ENCODE assay signal across 8 cellular contexts in the genomic region with DNA sequence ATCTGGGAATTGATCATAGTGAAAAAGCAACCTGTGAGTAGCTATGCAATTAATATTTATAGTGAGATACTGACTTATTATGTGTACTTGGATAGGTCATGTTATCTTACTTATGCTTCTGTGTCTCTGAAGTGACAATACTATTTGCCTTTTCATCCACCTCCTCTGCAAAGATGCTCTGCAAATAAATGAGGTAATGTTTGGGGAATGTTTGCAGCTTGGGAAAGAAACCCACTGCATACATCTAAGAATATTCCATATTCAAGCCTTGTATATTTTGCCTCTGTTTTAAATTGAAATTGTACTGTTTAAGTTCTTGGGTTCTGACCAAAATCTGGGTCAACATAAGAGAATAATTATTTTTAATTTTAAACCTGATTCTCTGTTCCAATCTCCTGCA.
DNase-seq lines count a peak whose midpoint lies in the region; ATAC-seq, FAIRE-seq and TF ChIP-seq lines count a peak whose summit lies in the region.

No MANE protein-coding gene starts in this region.

- TF ChIP-seq CTCF in Caco-2 (IDR thresholded peaks at IDR 0.05; ENCODE audit: insufficient read depth in 1 of 2, low read depth in 1 of 2, low read length in 1 of 2, severe bottlenecking in 1 of 2, unreplicated experiment in 1 of 2) (no peak), bronchial epithelial cell (IDR thresholded peaks at IDR 0.05; ENCODE audit: insufficient read depth, low read length, severe bottlenecking) (no peak), neural crest cell (conservative IDR thresholded peaks at IDR 0.05) (no peak)

- CTCF ChIA-PET in Caco-2 (lab: Charles Lee), result no interaction called here

- H3K9me3 Mint-ChIP-seq in Caco-2 (ENCODE audit: unreplicated experiment) (no peaks in the 10 kb centered on the region), neural crest cell (no peaks in the 10 kb centered on the region)

- H3K4me1 Mint-ChIP-seq in Caco-2 (ENCODE audit: low read depth, unreplicated experiment) (no peaks in the 10 kb centered on the region), neural crest cell (peaks cover 5% of the 10 kb centered on the region)

- H3K27me3 Mint-ChIP-seq in Caco-2 (ENCODE audit: insufficient read depth, unreplicated experiment) (peaks cover 2% of the 10 kb centered on the region), neural crest cell (ENCODE audit: low read depth) (peaks cover 85% of the 10 kb centered on the region)

- H3K27ac Mint-ChIP-seq in Caco-2 (ENCODE audit: unreplicated experiment) (no peak overlapping the region), neural crest cell (ENCODE audit: unreplicated experiment) (no peak overlapping the region)

- H3K36me3 ChIP-seq in Caco-2 (ENCODE audit: control insufficient read depth, insufficient read depth, low read length) (no peaks in the 10 kb centered on the region), bronchial epithelial cell (ENCODE audit: control insufficient read depth, insufficient read depth, low read length) (no peaks in the 10 kb centered on the region)

- no peaks in the 10 kb centered on the region for H3K9me3 ChIP-seq in Caco-2

- BruUV-seq in Caco-2 (replicated peaks; lab: Mats Ljungman, UMichigan), result no TSS peak

- H3K4me1 ChIP-seq in Caco-2, result no peaks in the 10 kb centered on the region

- H3K36me3 Mint-ChIP-seq in Caco-2 (ENCODE audit: insufficient read depth, unreplicated experiment) (no peaks in the 10 kb centered on the region), neural crest cell (ENCODE audit: low read depth) (no peaks in the 10 kb centered on the region)

- peak overlapping the region; percentile 72 for H3K4me3 Mint-ChIP-seq in Caco-2 (ENCODE audit: unreplicated experiment)
- peak overlapping the region; percentile 90 for H3K4me3 Mint-ChIP-seq in neural crest cell

- POLR2A ChIA-PET in Caco-2 (lab: Charles Lee), result no interaction called here

- peak in 1 of 2 experiments; percentile 12 for DNase-seq in Caco-2
- DNase-seq in NCI-H1417 treated with DMSO at 0.1 percent for 48 hours (lab: John Stamatoyannopoulos, UW), result peak; percentile 53
- DNase-seq in bronchial epithelial cell (ENCODE audit: low read depth), result peak; percentile 57
- DNase-seq in neural crest cell (ENCODE audit: low read depth, low spot score), result no peak
- no peak for DNase-seq in activated gamma-delta T cell treated with Interleukin-2 at 50 U/mL for 16 hours
- no peak for DNase-seq in activated effector memory CD4-positive, alpha-beta T cell treated with anti-CD3 and anti-CD28 coated beads, Interleukin-2, amount 50 U/mL, for 16 hours
- DNase-seq in mesenteric fat pad (ENCODE audit: low spot score), result no peak

- H3K4me3 ChIP-seq in Caco-2 (ENCODE audit: low read depth, low read length) (no peak overlapping the region), bronchial epithelial cell (ENCODE audit: low read depth, low read length) (no peak overlapping the region)

- FAIRE-seq in bronchial epithelial cell (lab: Jason Lieb, UNC), result no peak

- intact Hi-C loops in Caco-2 (cut with micrococcal nuclease; ENCODE audit: unreplicated experiment), result no loop called here

- ATAC-seq in HG03039 (IDR thresholded peaks at IDR 0.05; ENCODE audit: unreplicated experiment), result no peak

- H3K27me3 ChIP-seq in Caco-2 (replicated peaks; ENCODE audit: control insufficient read depth, insufficient read depth, low read length), result no peaks in the 10 kb centered on the region
- no peaks in the 10 kb centered on the region for H3K27me3 ChIP-seq in bronchial epithelial cell (ENCODE audit: control insufficient read depth, insufficient read depth, low read length)

Comparison
In these comparisons a context has a peak if more than half of its experiments do, and no peak if none do; other contexts are left out.
1. DNase-seq: peak in NCI-H1417 treated with DMSO at 0.1 percent for 48 hours (single experiment) and bronchial epithelial cell (single experiment); none in neural crest cell (single experiment), activated gamma-delta T cell treated with Interleukin-2 at 50 U/mL for 16 hours (single experiment), activated effector memory CD4-positive, alpha-beta T cell treated with anti-CD3 and anti-CD28 coated beads, Interleukin-2, amount 50 U/mL, for 16 hours (single experiment) and mesenteric fat pad (single experiment).